ENCODE assay signal across 1 cellular context in genomic region chr20:25696384-25697131, GRCh38.
TF ChIP-seq lines count a peak whose summit lies in the region.

Gene ZNF337, minus strand, starts transcription at chr20:25696853. Its CDS starts 10,436 bp downstream, at chr20:25686417.

TF ChIP-seq in K562, 482 proteins besides CTCF, POLR2A, EP300 and RAD21 (continued from another document and continues in another):
- peak; percentile 78 for TF ChIP-seq ZBTB40 (IDR thresholded peaks at IDR 0.05)
- no peak for TF ChIP-seq ZBTB40 (CRISPR knock-in tag; IDR thresholded peaks at IDR 0.05)
- no peak for TF ChIP-seq ZNF778 (CRISPR knock-in tag; IDR thresholded peaks at IDR 0.05)
- no peak for TF ChIP-seq ZNF184 (CRISPR knock-in tag; IDR thresholded peaks at IDR 0.05)
- no peak for TF ChIP-seq ZKSCAN3 (CRISPR knock-in tag; IDR thresholded peaks at IDR 0.05)
- TF ChIP-seq SP2 (IDR thresholded peaks at IDR 0.05; ENCODE audit: extremely low read depth, low read depth, low read length, poor library complexity, severe bottlenecking) = no peak
- no peak; the same call in 1 of the 2 replicates for TF ChIP-seq CEBPG (CRISPR knock-in tag; IDR thresholded peaks at IDR 0.05)
- TF ChIP-seq CEBPG (tag; conservative IDR thresholded peaks at IDR 0.05 in 1 of 2, IDR thresholded peaks at IDR 0.05 in 1 of 2) = no peak
- TF ChIP-seq DACH1 (IDR thresholded peaks at IDR 0.05; ENCODE audit: partially characterized antibody) = no peak
- no peak for TF ChIP-seq HNRNPK (IDR thresholded peaks at IDR 0.05; ENCODE audit: low read depth, low read length, poor library complexity, severe bottlenecking)
- peak in 1 of 2 experiments; percentile 9 for TF ChIP-seq E2F6 (IDR thresholded peaks at IDR 0.05; ENCODE audit: borderline replicate concordance in 1 of 2, extremely low read depth in 1 of 2, insufficient read depth in 1 of 2, insufficient read length in 1 of 2, low read depth in 1 of 2, low read length in 1 of 2, poor library complexity in 1 of 2, severe bottlenecking in 1 of 2)
- no peak for TF ChIP-seq USF2 (CRISPR knock-in tag; IDR thresholded peaks at IDR 0.05)
- TF ChIP-seq TCF7L2 (IDR thresholded peaks at IDR 0.05; ENCODE audit: low read depth, low read length) = no peak
- no peak for TF ChIP-seq NFYB (IDR thresholded peaks at IDR 0.05; ENCODE audit: extremely low read depth, insufficient read length)
- TF ChIP-seq ZNF253 (CRISPR knock-in tag; conservative IDR thresholded peaks at IDR 0.05) = no peak
- TF ChIP-seq ZBTB9 (CRISPR knock-in tag; IDR thresholded peaks at IDR 0.05) = no peak
- TF ChIP-seq ZNF12 (CRISPR knock-in tag; IDR thresholded peaks at IDR 0.05) = no peak
- no peak for TF ChIP-seq RREB1 (CRISPR knock-in tag; IDR thresholded peaks at IDR 0.05)
- TF ChIP-seq CHD2 (IDR thresholded peaks at IDR 0.05; ENCODE audit: low read depth, low read length) = no peak
- no peak for TF ChIP-seq FOXA1 (IDR thresholded peaks at IDR 0.05; ENCODE audit: borderline replicate concordance)
- peak; percentile 45 for TF ChIP-seq TAF1 (IDR thresholded peaks at IDR 0.05; ENCODE audit: control insufficient read depth, extremely low read depth, insufficient read depth, low read length, severe bottlenecking)
- no peak for TF ChIP-seq ZNF23 (CRISPR knock-in tag; IDR thresholded peaks at IDR 0.05)
- no peak for TF ChIP-seq STAT5B (CRISPR knock-in tag; IDR thresholded peaks at IDR 0.05)
- no peak for TF ChIP-seq ZFP30 (CRISPR knock-in tag; IDR thresholded peaks at IDR 0.05; ENCODE audit: borderline replicate concordance)
- TF ChIP-seq KLF16 (IDR thresholded peaks at IDR 0.05) = no peak
- no peak for TF ChIP-seq DDX20 (tag; IDR thresholded peaks at IDR 0.05; ENCODE audit: low read depth)
- TF ChIP-seq NR4A1 (CRISPR knock-in tag; IDR thresholded peaks at IDR 0.05) = 0 out of 2 replicates have a peak, but pooled peaks have one; percentile 3
- no peak for TF ChIP-seq NR4A1 (tag; IDR thresholded peaks at IDR 0.05)
- no peak for TF ChIP-seq CBX2 (IDR thresholded peaks at IDR 0.05; ENCODE audit: insufficient read depth, low read length, poor library complexity, severe bottlenecking)
- TF ChIP-seq RB1 (IDR thresholded peaks at IDR 0.05; ENCODE audit: low read depth) = peak; percentile 65; the same call in 1 of the 2 replicates
- no peak for TF ChIP-seq ZNF445 (CRISPR knock-in tag; IDR thresholded peaks at IDR 0.05; ENCODE audit: low read depth)
- no peak for TF ChIP-seq ZNF384 (IDR thresholded peaks at IDR 0.05; ENCODE audit: low read depth, low read length)
- TF ChIP-seq ZC3H4 (CRISPR knock-in tag; IDR thresholded peaks at IDR 0.05; ENCODE audit: borderline replicate concordance) = no peak
- TF ChIP-seq ZBTB2 (IDR thresholded peaks at IDR 0.05) = no peak; the same call in 1 of the 2 replicates
- no peak for TF ChIP-seq HNRNPLL (IDR thresholded peaks at IDR 0.05; ENCODE audit: low read depth, low read length, poor library complexity, severe bottlenecking)
- peak in 1 of 2 experiments; percentile 88; a peak in 2 of 4 replicates for TF ChIP-seq ZNF639 (CRISPR knock-in tag; conservative IDR thresholded peaks at IDR 0.05 in 1 of 2, IDR thresholded peaks at IDR 0.05 in 1 of 2)
- TF ChIP-seq ELF1 (tag; IDR thresholded peaks at IDR 0.05) = peak; percentile 27; the same call in 1 of the 2 replicates
- peak; percentile 72 for TF ChIP-seq ATF3 (IDR thresholded peaks at IDR 0.05)
- TF ChIP-seq ATF3 (CRISPR knock-in tag; conservative IDR thresholded peaks at IDR 0.05) = no peak
- TF ChIP-seq KLF13 (tag; IDR thresholded peaks at IDR 0.05; ENCODE audit: borderline replicate concordance, low read depth) = no peak
